Comparison of ENCODE assay signal across 1 cellular context in the genomic region with DNA sequence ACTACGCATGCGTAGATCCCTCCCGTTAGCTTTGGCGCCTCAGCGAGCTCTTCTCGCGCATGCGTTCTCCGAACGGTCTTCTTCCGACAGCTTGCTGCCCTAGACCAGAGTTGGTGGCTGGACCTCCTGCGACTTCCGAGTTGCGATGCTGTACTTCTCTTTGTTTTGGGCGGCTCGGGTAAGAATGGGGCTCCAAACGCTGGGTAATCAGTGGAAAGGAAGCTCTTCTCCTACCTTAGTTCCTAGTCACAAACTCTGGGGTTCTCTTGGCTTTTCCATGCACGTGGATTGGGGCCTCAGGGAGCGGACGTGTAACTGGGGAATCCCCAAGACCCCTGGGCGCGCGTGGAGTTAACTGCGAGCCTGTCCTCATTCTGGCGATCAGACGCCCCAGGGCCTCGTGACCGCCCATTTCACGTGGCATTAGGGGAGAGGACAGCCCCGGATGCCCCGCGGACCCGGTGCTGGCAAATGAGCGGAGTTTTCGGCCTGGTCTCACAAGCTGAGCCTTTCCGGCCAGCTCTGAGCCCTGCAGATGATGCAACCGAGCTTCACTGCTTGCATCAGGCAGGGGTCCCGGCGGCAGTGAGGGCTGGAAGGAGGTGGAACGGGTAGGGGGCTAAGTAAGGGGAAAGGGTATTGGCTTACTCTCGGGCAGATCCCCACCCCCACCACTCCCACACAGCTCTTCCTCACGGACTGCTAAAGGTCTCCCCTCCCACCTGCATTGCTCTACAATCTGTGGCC.
TF ChIP-seq lines count a peak whose summit lies in the region.

A gene (plus strand): TSS at position 78 of the 747 bp plus-strand sequence. CDS start 68 bp downstream, at position 146.

TF ChIP-seq in A549, 52 proteins besides CTCF, POLR2A, EP300 and RAD21 (continued from another document):
- TF ChIP-seq HOXB13 (CRISPR knock-in tag; IDR thresholded peaks at IDR 0.05; ENCODE audit: low read depth) (no peak), GATA3 (IDR thresholded peaks at IDR 0.05; ENCODE audit: borderline replicate concordance) (no peak), ZC3H11A (IDR thresholded peaks at IDR 0.05) (no peak), RFX5 (IDR thresholded peaks at IDR 0.05) (no peak), EHF (CRISPR knock-in tag; IDR thresholded peaks at IDR 0.05) (no peak)
